Comparison of ENCODE assay signal across 10 cellular contexts in genomic region chr17:76670020-76670707, GRCh38. TPM values are rescaled to one million over a fixed set of nuclear protein-coding genes. Genes with fewer than 3 reads are reported as not detected.
DNase-seq lines count a peak whose midpoint lies in the region; ATAC-seq and TF ChIP-seq lines count a peak whose summit lies in the region.
"Had no signal": no experiment of that assay in that cellular context is flagged by ENCODE, and none has a peak within 500 bp of the region (broad histone marks: within the 10 kb centered on the region; RNA-seq: fewer than 3 reads in every experiment).

No MANE protein-coding gene starts in this region.

- ATAC-seq in activated naive CD4-positive, alpha-beta T cell treated with anti-CD3 and anti-CD28 coated beads, Interleukin-2, amount 50 U/mL, for 72 hours = no peak
- peak; percentile 42 for ATAC-seq in left lung
- peak in 1 of 2 donors; percentile 31 for ATAC-seq in upper lobe of left lung (ENCODE audit: low FRiP score in 2 of 2)

- H3K36me3 ChIP-seq in breast epithelium (no peaks in the 10 kb centered on the region), left lung (no peaks in the 10 kb centered on the region), upper lobe of left lung (no peaks in the 10 kb centered on the region)

- POLR2A ChIA-PET in MCF 10A (lab: Yijun Ruan, JAX) = interaction anchor here (0.6 to 1.5 kb wide), 4 partner anchors 10 to 203 kb away, joined by 3 to 4 read pairs (median 3); no protein-coding TSS in a partner anchor

- H3K27ac Mint-ChIP-seq in MCF 10A (ENCODE audit: low read depth, unreplicated experiment) = no peak overlapping the region
- H3K27ac Mint-ChIP-seq in activated naive CD4-positive, alpha-beta T cell treated with anti-CD3 and anti-CD28 coated beads, Interleukin-2, amount 50 U/mL, for 72 hours = peak overlapping the region; percentile 95 to 96
- H3K27ac Mint-ChIP-seq in HFFc6 = no peak overlapping the region

- peak; percentile 34 for DNase-seq in MCF 10A (ENCODE audit: unreplicated experiment)
- DNase-seq in breast epithelium (ENCODE audit: low spot score in 2 of 2) = no peak
- DNase-seq in activated naive CD4-positive, alpha-beta T cell treated with anti-CD3 and anti-CD28 coated beads, Interleukin-2, amount 50 U/mL, for 72 hours (ENCODE audit: low spot score in 2 of 2) = no peak
- no peak for DNase-seq in left lung
- DNase-seq in upper lobe of left lung = peak in 1 of 2 donors; percentile 77
- DNase-seq in NCI-H446 (lab: John Stamatoyannopoulos, UW) = no peak
- DNase-seq in HFFc6 = no peak
- no peak for DNase-seq in NCI-H2081 (lab: John Stamatoyannopoulos, UW)
- DNase-seq: activated effector memory CD4-positive, alpha-beta T cell treated with Interleukin-2 at 50 U/mL for 16 hours; NCI-H2107 had no signal

- H3K9me3 Mint-ChIP-seq in MCF 10A (ENCODE audit: unreplicated experiment) = no peaks in the 10 kb centered on the region
- peaks cover 0 to 6% of the 10 kb centered on the region in 2 donors for H3K9me3 Mint-ChIP-seq in activated naive CD4-positive, alpha-beta T cell treated with anti-CD3 and anti-CD28 coated beads, Interleukin-2, amount 50 U/mL, for 72 hours
- H3K9me3 Mint-ChIP-seq in HFFc6 = no peaks in the 10 kb centered on the region; the same call in 1 of the 2 replicates

- no peak overlapping the region for H3K4me3 ChIP-seq in breast epithelium
- H3K4me3 ChIP-seq in left lung = no peak overlapping the region
- no peak overlapping the region for H3K4me3 ChIP-seq in upper lobe of left lung

- H3K27ac ChIP-seq in breast epithelium (peak overlapping the region in 1 of 2 donors; percentile 93), left lung (peak overlapping the region; percentile 88 to 90), upper lobe of left lung (peak overlapping the region in 3 of 4 donors; percentile 86 to 96 (median 89))

- BruUV-seq in MCF 10A (replicated peaks; lab: Mats Ljungman, UMichigan) = no TSS peak

- H3K4me1 Mint-ChIP-seq in MCF 10A (ENCODE audit: insufficient read depth, unreplicated experiment) (no peaks in the 10 kb centered on the region), HFFc6 (ENCODE audit: low read depth) (peaks cover 57% of the 10 kb centered on the region)

- H3K4me3 Mint-ChIP-seq in MCF 10A (ENCODE audit: unreplicated experiment) (no peak overlapping the region), HFFc6 (no peak overlapping the region)

- H3K27me3 Mint-ChIP-seq in MCF 10A (ENCODE audit: insufficient read depth, unreplicated experiment) = no peaks in the 10 kb centered on the region
- peaks cover 9% of the 10 kb centered on the region for H3K27me3 Mint-ChIP-seq in HFFc6 (ENCODE audit: insufficient read depth)

- no peaks in the 10 kb centered on the region for H3K36me3 Mint-ChIP-seq in MCF 10A (ENCODE audit: insufficient read depth, unreplicated experiment)
- peaks cover 0 to 11% of the 10 kb centered on the region in 2 donors for H3K36me3 Mint-ChIP-seq in activated naive CD4-positive, alpha-beta T cell treated with anti-CD3 and anti-CD28 coated beads, Interleukin-2, amount 50 U/mL, for 72 hours
- peaks cover 11% of the 10 kb centered on the region for H3K36me3 Mint-ChIP-seq in HFFc6 (ENCODE audit: low read depth)

- intact Hi-C loops in MCF 10A (cut with micrococcal nuclease) = no loop called here
- intact Hi-C loops in breast epithelium (cut with DNase I; ENCODE audit: low total_unique reads) = no loop called here
- intact Hi-C loops in left lung (cut with DNase I) = no loop called here

- TF ChIP-seq CTCF in MCF 10A (IDR thresholded peaks at IDR 0.05; ENCODE audit: unreplicated experiment) (no peak), breast epithelium (IDR thresholded peaks at IDR 0.05) (no peak), left lung (IDR thresholded peaks at IDR 0.05) (no peak), upper lobe of left lung (IDR thresholded peaks at IDR 0.05) (no peak), HFFc6 (IDR thresholded peaks at IDR 0.05) (no peak)

- H3K27me3 ChIP-seq in breast epithelium = no peaks in the 10 kb centered on the region
- no peaks in the 10 kb centered on the region for H3K27me3 ChIP-seq in left lung
- H3K27me3 ChIP-seq in upper lobe of left lung = no peaks in the 10 kb centered on the region

- H3K9me3 ChIP-seq in breast epithelium (no peaks in the 10 kb centered on the region), left lung (no peaks in the 10 kb centered on the region), upper lobe of left lung (no peaks in the 10 kb centered on the region)

- no peak for TF ChIP-seq EP300 in upper lobe of left lung (IDR thresholded peaks at IDR 0.05)

- CTCF ChIA-PET in MCF 10A (lab: Yijun Ruan, JAX) = interaction anchor here (0.6 to 1.9 kb wide), 2 partner anchors 45 to 211 kb away, joined by 3 to 5 read pairs; no protein-coding TSS in a partner anchor

- H3K4me1 ChIP-seq in breast epithelium (peaks cover 0 to 3% of the 10 kb centered on the region in 2 donors), left lung (peaks cover 11 to 21% of the 10 kb centered on the region in 2 donors), upper lobe of left lung (peaks cover 12 to 31% (median 19%) of the 10 kb centered on the region in 4 donors)

- TF ChIP-seq POLR2A in breast epithelium (IDR thresholded peaks at IDR 0.05) = no peak
- TF ChIP-seq POLR2A in upper lobe of left lung (IDR thresholded peaks at IDR 0.05) = no peak

- 77 to 81% methylated on average over 9 of the region's 9 CpGs for WGBS in upper lobe of left lung, 2 donors

RNA-seq across cellular contexts. Expression of gene ST6GALNAC1, which starts 26.6 kb away (rescaled TPM):
- total RNA-seq in MCF 10A (2022) = not detected in 2 replicates
- 1 to 10 TPM; 1.3 to 1.6 (median 1.3) TPM for total RNA-seq in breast epithelium
- 1 to 10 TPM; 1.0 to 3.0 TPM for total RNA-seq in activated naive CD4-positive, alpha-beta T cell treated with anti-CD3 and anti-CD28 coated beads, Interleukin-2, amount 50 U/mL, for 72 hours
- total RNA-seq in left lung = 10 to 100 TPM; 21.0 to 46.0 TPM
- total RNA-seq in upper lobe of left lung = 10 to 100 TPM in 4 of 6 donors, 1 to 10 TPM in 2; 8.3 to 20.4 (median 19.1) TPM
- not detected for total RNA-seq in HFFc6 (2021; fragmentation: NEBNext Ultra II Directional; extraction: Animal tissue kit (Norgen Biotek cat#: 25700))

RNA-seq across cellular contexts. Expression of gene MXRA7, which starts 40.6 kb away (rescaled TPM):
- total RNA-seq in MCF 10A (2022) (33.6 and 35.1 TPM in 2 replicates), breast epithelium (100 to 1,000 TPM; 106 to 242 (median 113) TPM), left lung (100 to 1,000 TPM in 1 of 2 donors, 10 to 100 TPM in 1; 83.2 to 211 TPM), upper lobe of left lung (100 to 1,000 TPM in 1 of 6 donors, 10 to 100 TPM in 5; 21.0 to 147 (median 73.5) TPM)
- 1 to 10 TPM; 4.8 to 9.1 TPM for total RNA-seq in activated naive CD4-positive, alpha-beta T cell treated with anti-CD3 and anti-CD28 coated beads, Interleukin-2, amount 50 U/mL, for 72 hours
- 100 to 1,000 TPM; 180 to 259 (median 192) TPM for total RNA-seq in HFFc6 (2021; fragmentation: NEBNext Ultra II Directional; extraction: Animal tissue kit (Norgen Biotek cat#: 25700))

RNA-seq across cellular contexts. Expression of gene JMJD6, which starts 56.2 kb away (rescaled TPM):
- 29.4 and 45.8 TPM in 2 replicates for total RNA-seq in MCF 10A (2022)
- total RNA-seq in breast epithelium = 10 to 100 TPM; 13.1 to 34.1 (median 25.6) TPM
- 10 to 100 TPM; 82.3 to 91.0 TPM for total RNA-seq in activated naive CD4-positive, alpha-beta T cell treated with anti-CD3 and anti-CD28 coated beads, Interleukin-2, amount 50 U/mL, for 72 hours
- total RNA-seq in left lung = 10 to 100 TPM; 23.5 to 35.9 TPM
- 10 to 100 TPM; 23.3 to 63.9 (median 31.0) TPM for total RNA-seq in upper lobe of left lung
- 10 to 100 TPM; 32.9 to 44.3 (median 37.3) TPM for total RNA-seq in HFFc6 (2021; fragmentation: NEBNext Ultra II Directional; extraction: Animal tissue kit (Norgen Biotek cat#: 25700))

RNA-seq across cellular contexts. Expression of gene METTL23, which starts 56.5 kb away (rescaled TPM):
- total RNA-seq in MCF 10A (2022) = 35.1 and 37.1 TPM in 2 replicates
- 10 to 100 TPM; 25.6 to 47.7 (median 28.5) TPM for total RNA-seq in breast epithelium
- 10 to 100 TPM; 13.9 to 30.0 TPM for total RNA-seq in activated naive CD4-positive, alpha-beta T cell treated with anti-CD3 and anti-CD28 coated beads, Interleukin-2, amount 50 U/mL, for 72 hours
- 10 to 100 TPM; 30.6 to 33.5 TPM for total RNA-seq in left lung
- 10 to 100 TPM; 13.6 to 38.9 (median 28.3) TPM for total RNA-seq in upper lobe of left lung
- total RNA-seq in HFFc6 (2021; fragmentation: NEBNext Ultra II Directional; extraction: Animal tissue kit (Norgen Biotek cat#: 25700)) = 10 to 100 TPM; 30.1 to 32.8 (median 31.1) TPM

Comparison
In these comparisons a context has a peak if more than half of its experiments do, and no peak if none do; other contexts are left out.
1. H3K27ac Mint-ChIP-seq: peak in activated naive CD4-positive, alpha-beta T cell treated with anti-CD3 and anti-CD28 coated beads, Interleukin-2, amount 50 U/mL, for 72 hours (2 of 2); none in MCF 10A (single experiment) and HFFc6 (single experiment).